1 cellular context compared by ENCODE assay signal in the genomic region with DNA sequence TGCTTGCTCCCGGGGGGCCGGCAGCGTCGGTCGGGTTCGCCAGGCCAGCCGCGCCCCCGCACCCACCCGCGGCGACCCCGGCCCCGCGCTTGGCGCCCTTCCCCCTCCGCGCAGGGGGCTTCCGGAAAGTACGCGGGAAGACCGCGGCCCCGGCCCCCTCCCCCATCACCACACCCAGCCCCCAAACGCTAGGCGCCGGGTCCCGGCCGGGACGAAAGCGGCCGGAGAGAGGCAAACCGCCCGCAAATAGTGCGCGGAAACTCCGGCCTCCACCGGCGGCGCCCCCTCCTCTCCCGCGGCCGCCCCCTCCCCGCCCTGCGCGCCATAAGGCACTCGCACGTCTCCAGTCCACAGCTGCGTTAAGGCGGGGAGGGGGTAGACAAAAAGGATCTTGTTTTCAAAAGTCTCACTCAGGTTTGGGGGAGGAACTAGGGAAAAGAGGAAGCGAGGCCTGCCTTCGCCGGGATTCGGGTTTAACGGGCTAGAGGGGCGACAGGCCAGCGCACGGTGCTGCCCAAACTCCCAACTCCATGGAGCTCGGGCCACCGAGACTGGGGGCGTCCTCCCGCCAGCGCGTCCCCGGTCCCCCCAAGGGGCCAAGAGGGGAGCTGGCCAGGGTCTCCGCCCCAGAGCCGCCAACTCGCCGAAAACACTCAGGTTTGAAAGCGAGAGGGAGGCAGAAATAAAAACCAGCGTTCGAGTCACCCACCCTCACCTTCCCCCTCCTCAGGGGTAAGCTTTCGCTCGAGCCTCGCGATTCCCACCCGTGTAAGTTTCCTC.
TF ChIP-seq lines count a peak whose summit lies in the region.

No MANE protein-coding gene starts in this region.

TF ChIP-seq in K562, 482 proteins besides CTCF, POLR2A, EP300 and RAD21 (continues in another document):
- no peak for TF ChIP-seq RBM15 (IDR thresholded peaks at IDR 0.05; ENCODE audit: insufficient read depth, low read length)
- TF ChIP-seq SMARCB1 (IDR thresholded peaks at IDR 0.05; ENCODE audit: insufficient read length, low read depth): no peak
- 0 out of 4 replicates have a peak, but pooled peaks of 1 of the 2 experiments have one; percentile 41 for TF ChIP-seq KDM1A (IDR thresholded peaks at IDR 0.05)
- TF ChIP-seq ZBTB8A (IDR thresholded peaks at IDR 0.05; ENCODE audit: partially characterized antibody): no peak
- TF ChIP-seq, protein P1, sequence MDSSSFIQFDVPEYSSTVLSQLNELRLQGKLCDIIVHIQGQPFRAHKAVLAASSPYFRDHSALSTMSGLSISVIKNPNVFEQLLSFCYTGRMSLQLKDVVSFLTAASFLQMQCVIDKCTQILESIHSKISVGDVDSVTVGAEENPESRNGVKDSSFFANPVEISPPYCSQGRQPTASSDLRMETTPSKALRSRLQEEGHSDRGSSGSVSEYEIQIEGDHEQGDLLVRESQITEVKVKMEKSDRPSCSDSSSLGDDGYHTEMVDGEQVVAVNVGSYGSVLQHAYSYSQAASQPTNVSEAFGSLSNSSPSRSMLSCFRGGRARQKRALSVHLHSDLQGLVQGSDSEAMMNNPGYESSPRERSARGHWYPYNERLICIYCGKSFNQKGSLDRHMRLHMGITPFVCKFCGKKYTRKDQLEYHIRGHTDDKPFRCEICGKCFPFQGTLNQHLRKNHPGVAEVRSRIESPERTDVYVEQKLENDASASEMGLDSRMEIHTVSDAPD (CRISPR knock-in tag; IDR thresholded peaks at IDR 0.05): no peak
- TF ChIP-seq, protein P2, sequence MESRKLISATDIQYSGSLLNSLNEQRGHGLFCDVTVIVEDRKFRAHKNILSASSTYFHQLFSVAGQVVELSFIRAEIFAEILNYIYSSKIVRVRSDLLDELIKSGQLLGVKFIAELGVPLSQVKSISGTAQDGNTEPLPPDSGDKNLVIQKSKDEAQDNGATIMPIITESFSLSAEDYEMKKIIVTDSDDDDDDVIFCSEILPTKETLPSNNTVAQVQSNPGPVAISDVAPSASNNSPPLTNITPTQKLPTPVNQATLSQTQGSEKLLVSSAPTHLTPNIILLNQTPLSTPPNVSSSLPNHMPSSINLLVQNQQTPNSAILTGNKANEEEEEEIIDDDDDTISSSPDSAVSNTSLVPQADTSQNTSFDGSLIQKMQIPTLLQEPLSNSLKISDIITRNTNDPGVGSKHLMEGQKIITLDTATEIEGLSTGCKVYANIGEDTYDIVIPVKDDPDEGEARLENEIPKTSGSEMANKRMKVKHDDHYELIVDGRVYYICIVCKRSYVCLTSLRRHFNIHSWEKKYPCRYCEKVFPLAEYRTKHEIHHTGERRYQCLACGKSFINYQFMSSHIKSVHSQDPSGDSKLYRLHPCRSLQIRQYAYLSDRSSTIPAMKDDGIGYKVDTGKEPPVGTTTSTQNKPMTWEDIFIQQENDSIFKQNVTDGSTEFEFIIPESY (CRISPR knock-in tag; IDR thresholded peaks at IDR 0.05): no peak
- TF ChIP-seq NELFE (IDR thresholded peaks at IDR 0.05; ENCODE audit: insufficient read depth, insufficient read length): no peak
- peak; percentile 46; the same call in 1 of the 2 replicates for TF ChIP-seq ELF1 (tag; IDR thresholded peaks at IDR 0.05)
- no peak; a peak in 1 of 4 replicates for TF ChIP-seq SIN3A (IDR thresholded peaks at IDR 0.05; ENCODE audit: borderline replicate concordance in 2 of 2, control insufficient read depth in 1 of 2, low read depth in 2 of 2, low read length in 2 of 2)
- TF ChIP-seq POLR2H (tag; IDR thresholded peaks at IDR 0.05; ENCODE audit: low read depth): no peak
- peak in 1 of 3 experiments; percentile 12 for TF ChIP-seq YY1 (IDR thresholded peaks at IDR 0.05; ENCODE audit: borderline replicate concordance in 1 of 3, control insufficient read depth in 1 of 3, extremely low read depth in 1 of 3, insufficient read depth in 3 of 3, insufficient read length in 1 of 3, insufficient replicate concordance in 2 of 3, low read depth in 1 of 3, low read length in 2 of 3)
- TF ChIP-seq ETV5 (CRISPR knock-in tag; IDR thresholded peaks at IDR 0.05; ENCODE audit: low read depth): no peak
- TF ChIP-seq, protein P3, sequence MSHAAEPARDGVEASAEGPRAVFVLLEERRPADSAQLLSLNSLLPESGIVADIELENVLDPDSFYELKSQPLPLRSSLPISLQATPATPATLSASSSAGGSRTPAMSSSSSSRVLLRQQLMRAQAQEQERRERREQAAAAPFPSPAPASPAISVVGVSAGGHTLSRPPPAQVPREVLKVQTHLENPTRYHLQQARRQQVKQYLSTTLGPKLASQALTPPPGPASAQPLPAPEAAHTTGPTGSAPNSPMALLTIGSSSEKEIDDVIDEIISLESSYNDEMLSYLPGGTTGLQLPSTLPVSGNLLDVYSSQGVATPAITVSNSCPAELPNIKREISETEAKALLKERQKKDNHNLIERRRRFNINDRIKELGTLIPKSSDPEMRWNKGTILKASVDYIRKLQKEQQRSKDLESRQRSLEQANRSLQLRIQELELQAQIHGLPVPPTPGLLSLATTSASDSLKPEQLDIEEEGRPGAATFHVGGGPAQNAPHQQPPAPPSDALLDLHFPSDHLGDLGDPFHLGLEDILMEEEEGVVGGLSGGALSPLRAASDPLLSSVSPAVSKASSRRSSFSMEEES (CRISPR knock-in tag; IDR thresholded peaks at IDR 0.05): no peak
- TF ChIP-seq MTA3 (IDR thresholded peaks at IDR 0.05; ENCODE audit: borderline replicate concordance): no peak
- TF ChIP-seq, protein P4, sequence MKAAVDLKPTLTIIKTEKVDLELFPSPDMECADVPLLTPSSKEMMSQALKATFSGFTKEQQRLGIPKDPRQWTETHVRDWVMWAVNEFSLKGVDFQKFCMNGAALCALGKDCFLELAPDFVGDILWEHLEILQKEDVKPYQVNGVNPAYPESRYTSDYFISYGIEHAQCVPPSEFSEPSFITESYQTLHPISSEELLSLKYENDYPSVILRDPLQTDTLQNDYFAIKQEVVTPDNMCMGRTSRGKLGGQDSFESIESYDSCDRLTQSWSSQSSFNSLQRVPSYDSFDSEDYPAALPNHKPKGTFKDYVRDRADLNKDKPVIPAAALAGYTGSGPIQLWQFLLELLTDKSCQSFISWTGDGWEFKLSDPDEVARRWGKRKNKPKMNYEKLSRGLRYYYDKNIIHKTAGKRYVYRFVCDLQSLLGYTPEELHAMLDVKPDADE (conservative IDR thresholded peaks at IDR 0.05; ENCODE audit: control insufficient read depth, low read depth, low read length): no peak
- TF ChIP-seq, protein P5, sequence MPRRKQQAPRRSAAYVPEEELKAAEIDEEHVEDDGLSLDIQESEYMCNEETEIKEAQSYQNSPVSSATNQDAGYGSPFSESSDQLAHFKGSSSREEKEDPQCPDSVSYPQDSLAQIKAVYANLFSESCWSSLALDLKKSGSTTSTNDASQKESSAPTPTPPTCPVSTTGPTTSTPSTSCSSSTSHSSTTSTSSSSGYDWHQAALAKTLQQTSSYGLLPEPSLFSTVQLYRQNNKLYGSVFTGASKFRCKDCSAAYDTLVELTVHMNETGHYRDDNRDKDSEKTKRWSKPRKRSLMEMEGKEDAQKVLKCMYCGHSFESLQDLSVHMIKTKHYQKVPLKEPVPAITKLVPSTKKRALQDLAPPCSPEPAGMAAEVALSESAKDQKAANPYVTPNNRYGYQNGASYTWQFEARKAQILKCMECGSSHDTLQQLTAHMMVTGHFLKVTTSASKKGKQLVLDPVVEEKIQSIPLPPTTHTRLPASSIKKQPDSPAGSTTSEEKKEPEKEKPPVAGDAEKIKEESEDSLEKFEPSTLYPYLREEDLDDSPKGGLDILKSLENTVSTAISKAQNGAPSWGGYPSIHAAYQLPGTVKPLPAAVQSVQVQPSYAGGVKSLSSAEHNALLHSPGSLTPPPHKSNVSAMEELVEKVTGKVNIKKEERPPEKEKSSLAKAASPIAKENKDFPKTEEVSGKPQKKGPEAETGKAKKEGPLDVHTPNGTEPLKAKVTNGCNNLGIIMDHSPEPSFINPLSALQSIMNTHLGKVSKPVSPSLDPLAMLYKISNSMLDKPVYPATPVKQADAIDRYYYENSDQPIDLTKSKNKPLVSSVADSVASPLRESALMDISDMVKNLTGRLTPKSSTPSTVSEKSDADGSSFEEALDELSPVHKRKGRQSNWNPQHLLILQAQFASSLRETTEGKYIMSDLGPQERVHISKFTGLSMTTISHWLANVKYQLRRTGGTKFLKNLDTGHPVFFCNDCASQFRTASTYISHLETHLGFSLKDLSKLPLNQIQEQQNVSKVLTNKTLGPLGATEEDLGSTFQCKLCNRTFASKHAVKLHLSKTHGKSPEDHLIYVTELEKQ (CRISPR knock-in tag; IDR thresholded peaks at IDR 0.05): no peak
- peak; percentile 26 for TF ChIP-seq TBP (optimal IDR thresholded peaks at IDR 0.05; ENCODE audit: low read depth, low read length)
- no peak for TF ChIP-seq CBFB (CRISPR knock-in tag; IDR thresholded peaks at IDR 0.05)
- no peak for TF ChIP-seq LCOR (CRISPR knock-in tag; IDR thresholded peaks at IDR 0.05)
- TF ChIP-seq, protein P6, sequence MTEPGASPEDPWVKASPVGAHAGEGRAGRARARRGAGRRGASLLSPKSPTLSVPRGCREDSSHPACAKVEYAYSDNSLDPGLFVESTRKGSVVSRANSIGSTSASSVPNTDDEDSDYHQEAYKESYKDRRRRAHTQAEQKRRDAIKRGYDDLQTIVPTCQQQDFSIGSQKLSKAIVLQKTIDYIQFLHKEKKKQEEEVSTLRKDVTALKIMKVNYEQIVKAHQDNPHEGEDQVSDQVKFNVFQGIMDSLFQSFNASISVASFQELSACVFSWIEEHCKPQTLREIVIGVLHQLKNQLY (CRISPR knock-in tag; conservative IDR thresholded peaks at IDR 0.05): no peak
- no peak for TF ChIP-seq NFYB (IDR thresholded peaks at IDR 0.05; ENCODE audit: extremely low read depth, insufficient read length)
- TF ChIP-seq TCF3 (CRISPR knock-in tag; IDR thresholded peaks at IDR 0.05): no peak
- TF ChIP-seq, protein P7, sequence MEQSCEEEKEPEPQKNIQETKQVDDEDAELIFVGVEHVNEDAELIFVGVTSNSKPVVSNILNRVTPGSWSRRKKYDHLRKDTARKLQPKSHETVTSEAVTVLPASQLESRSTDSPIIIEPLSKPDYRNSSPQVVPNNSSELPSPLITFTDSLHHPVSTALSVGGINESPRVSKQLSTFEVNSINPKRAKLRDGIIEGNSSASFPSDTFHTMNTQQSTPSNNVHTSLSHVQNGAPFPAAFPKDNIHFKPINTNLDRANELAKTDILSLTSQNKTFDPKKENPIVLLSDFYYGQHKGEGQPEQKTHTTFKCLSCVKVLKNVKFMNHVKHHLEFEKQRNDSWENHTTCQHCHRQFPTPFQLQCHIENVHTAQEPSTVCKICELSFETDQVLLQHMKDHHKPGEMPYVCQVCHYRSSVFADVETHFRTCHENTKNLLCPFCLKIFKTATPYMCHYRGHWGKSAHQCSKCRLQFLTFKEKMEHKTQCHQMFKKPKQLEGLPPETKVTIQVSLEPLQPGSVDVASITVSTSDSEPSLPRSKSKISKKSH (CRISPR knock-in tag; IDR thresholded peaks at IDR 0.05): no peak
- no peak for TF ChIP-seq SREBF1 (IDR thresholded peaks at IDR 0.05; ENCODE audit: borderline replicate concordance, low read depth, low read length)
- no peak for TF ChIP-seq PHF21A (IDR thresholded peaks at IDR 0.05; ENCODE audit: borderline replicate concordance, low read depth)
- TF ChIP-seq SUPT5H (IDR thresholded peaks at IDR 0.05): peak; percentile 58
- TF ChIP-seq SRSF3 (IDR thresholded peaks at IDR 0.05; ENCODE audit: insufficient read depth, low read length): no peak
- TF ChIP-seq HEY1 (CRISPR knock-in tag; IDR thresholded peaks at IDR 0.05; ENCODE audit: borderline replicate concordance): no peak
- no peak for TF ChIP-seq CBFA2T3 (IDR thresholded peaks at IDR 0.05)
- no peak for TF ChIP-seq KLF10 (CRISPR knock-in tag; IDR thresholded peaks at IDR 0.05)
- TF ChIP-seq NR1H2 (CRISPR knock-in tag; IDR thresholded peaks at IDR 0.05): no peak
- TF ChIP-seq SRSF7 (optimal IDR thresholded peaks at IDR 0.05; ENCODE audit: low read depth, low read length): no peak
- peak; percentile 98 for TF ChIP-seq SPI1 (IDR thresholded peaks at IDR 0.05; ENCODE audit: borderline replicate concordance, low read depth, low read length)
- TF ChIP-seq RAD51 (IDR thresholded peaks at IDR 0.05; ENCODE audit: borderline replicate concordance, low read depth): no peak
- TF ChIP-seq ETV6 (IDR thresholded peaks at IDR 0.05; ENCODE audit: borderline replicate concordance in 1 of 2, low read depth in 2 of 2, low read length in 1 of 2): no peak
- TF ChIP-seq ETV6 (CRISPR knock-in tag; IDR thresholded peaks at IDR 0.05; ENCODE audit: borderline replicate concordance): no peak
- TF ChIP-seq STAT5A (IDR thresholded peaks at IDR 0.05; ENCODE audit: borderline replicate concordance, low read length): no peak
- TF ChIP-seq PPARD (CRISPR knock-in tag; IDR thresholded peaks at IDR 0.05): no peak
- TF ChIP-seq, protein P8, sequence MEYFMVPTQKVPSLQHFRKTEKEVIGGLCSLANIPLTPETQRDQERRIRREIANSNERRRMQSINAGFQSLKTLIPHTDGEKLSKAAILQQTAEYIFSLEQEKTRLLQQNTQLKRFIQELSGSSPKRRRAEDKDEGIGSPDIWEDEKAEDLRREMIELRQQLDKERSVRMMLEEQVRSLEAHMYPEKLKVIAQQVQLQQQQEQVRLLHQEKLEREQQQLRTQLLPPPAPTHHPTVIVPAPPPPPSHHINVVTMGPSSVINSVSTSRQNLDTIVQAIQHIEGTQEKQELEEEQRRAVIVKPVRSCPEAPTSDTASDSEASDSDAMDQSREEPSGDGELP (CRISPR knock-in tag; IDR thresholded peaks at IDR 0.05; ENCODE audit: borderline replicate concordance): no peak; the same call in 1 of the 2 replicates
- TF ChIP-seq, protein P9, sequence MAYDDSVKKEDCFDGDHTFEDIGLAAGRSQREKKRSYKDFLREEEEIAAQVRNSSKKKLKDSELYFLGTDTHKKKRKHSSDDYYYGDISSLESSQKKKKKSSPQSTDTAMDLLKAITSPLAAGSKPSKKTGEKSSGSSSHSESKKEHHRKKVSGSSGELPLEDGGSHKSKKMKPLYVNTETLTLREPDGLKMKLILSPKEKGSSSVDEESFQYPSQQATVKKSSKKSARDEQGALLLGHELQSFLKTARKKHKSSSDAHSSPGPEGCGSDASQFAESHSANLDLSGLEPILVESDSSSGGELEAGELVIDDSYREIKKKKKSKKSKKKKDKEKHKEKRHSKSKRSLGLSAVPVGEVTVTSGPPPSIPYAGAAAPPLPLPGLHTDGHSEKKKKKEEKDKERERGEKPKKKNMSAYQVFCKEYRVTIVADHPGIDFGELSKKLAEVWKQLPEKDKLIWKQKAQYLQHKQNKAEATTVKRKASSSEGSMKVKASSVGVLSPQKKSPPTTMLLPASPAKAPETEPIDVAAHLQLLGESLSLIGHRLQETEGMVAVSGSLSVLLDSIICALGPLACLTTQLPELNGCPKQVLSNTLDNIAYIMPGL (CRISPR knock-in tag; IDR thresholded peaks at IDR 0.05): no peak; the same call in 1 of the 2 replicates
- no peak for TF ChIP-seq ZBTB1 (CRISPR knock-in tag; IDR thresholded peaks at IDR 0.05; ENCODE audit: borderline replicate concordance, low read depth)
- TF ChIP-seq, protein P10, sequence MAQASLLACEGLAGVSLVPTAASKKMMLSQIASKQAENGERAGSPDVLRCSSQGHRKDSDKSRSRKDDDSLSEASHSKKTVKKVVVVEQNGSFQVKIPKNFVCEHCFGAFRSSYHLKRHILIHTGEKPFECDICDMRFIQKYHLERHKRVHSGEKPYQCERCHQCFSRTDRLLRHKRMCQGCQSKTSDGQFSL (CRISPR knock-in tag; IDR thresholded peaks at IDR 0.05): peak; percentile 40; the same call in 1 of the 2 replicates
- TF ChIP-seq, protein P10 (tag; IDR thresholded peaks at IDR 0.05): no peak
- no peak for TF ChIP-seq NCOA6 (IDR thresholded peaks at IDR 0.05)
- no peak for TF ChIP-seq SMARCA5 (IDR thresholded peaks at IDR 0.05)
- TF ChIP-seq MAFK (IDR thresholded peaks at IDR 0.05; ENCODE audit: low read length): no peak
- TF ChIP-seq NFATC3 (IDR thresholded peaks at IDR 0.05): no peak
